ENCODE assay signal across 9 cellular contexts in the genomic region with DNA sequence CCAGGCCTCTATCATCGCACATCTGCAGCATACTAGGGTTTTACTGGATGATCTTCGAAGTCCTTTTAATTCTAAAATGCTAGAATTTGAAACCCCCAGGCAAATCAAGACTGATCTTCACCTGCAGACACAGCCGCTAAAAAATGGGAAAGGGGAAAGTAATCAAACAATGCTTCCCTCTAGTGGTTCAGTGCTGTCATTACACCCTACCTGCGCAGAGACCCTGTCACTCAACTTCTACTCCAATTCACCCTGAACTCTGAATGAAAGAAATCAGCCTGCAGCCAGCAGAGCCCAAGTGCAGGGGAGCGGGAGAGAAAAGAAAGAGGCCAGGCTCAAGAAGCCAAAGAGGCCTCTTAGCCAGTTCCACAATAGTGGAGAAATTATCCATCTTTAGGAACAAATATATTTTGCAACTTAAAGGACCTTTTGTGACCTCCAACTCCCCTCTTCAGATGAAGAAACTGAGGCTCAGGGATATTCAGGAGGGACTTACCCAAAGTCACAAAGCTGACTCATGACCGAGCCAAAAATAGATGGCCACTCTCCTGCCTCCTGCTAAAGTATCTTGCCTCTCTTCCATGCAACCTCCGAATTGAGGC. TPM values are rescaled to one million over a fixed set of nuclear protein-coding genes. Genes with fewer than 3 reads are reported as not detected.
DNase-seq lines count a peak whose midpoint lies in the region; ATAC-seq, FAIRE-seq and TF ChIP-seq lines count a peak whose summit lies in the region.
"Had no signal": no experiment of that assay in that cellular context is flagged by ENCODE, and none has a peak within 500 bp of the region (broad histone marks: within the 10 kb centered on the region; RNA-seq: fewer than 3 reads in every experiment).

No MANE protein-coding gene starts in this region.

- H4K91ac ChIP-seq in IMR-90 (ENCODE audit: insufficient read depth, low read depth, low read length): no peak overlapping the region

- no peak overlapping the region for H3K4me3 Mint-ChIP-seq in stimulated activated naive B cell treated with anti-CD40 and anti-IgM and Interleukin-4, amounts not matched to agents 10 μg/mL and 1 μg/mL and 100 μg/mL, for 72 hours

- H3K27me3 ChIP-seq in IMR-90 (ENCODE audit: control insufficient read depth, insufficient read depth, low read length) (no peaks in the 10 kb centered on the region), RWPE2 (ENCODE audit: insufficient read depth, poor library complexity, severe bottlenecking) (no peaks in the 10 kb centered on the region), GM12878 (replicated peaks in 1 of 2; ENCODE audit: control insufficient read depth in 2 of 2, insufficient read depth in 2 of 2, low read length in 1 of 2) (no peaks in the 10 kb centered on the region)

- no peak overlapping the region for H2BK20ac ChIP-seq in IMR-90 (ENCODE audit: low read depth, low read length)

- TF ChIP-seq RAD21 in IMR-90 (IDR thresholded peaks at IDR 0.05; ENCODE audit: low read length) (peak; percentile 65), GM12878 (IDR thresholded peaks at IDR 0.05; ENCODE audit: insufficient read depth, low read depth, low read length) (peak; percentile 69)

- in situ Hi-C loops in IMR-90 (cut with MboI; ENCODE audit: low sequenced_read_pairs) (loop anchor here (5.0 kb wide), 3 partner anchors 218 to 383 kb away; a partner anchor contains a TSS), GM12878 (cut with MboI) (loop anchor here (5.0 kb wide), 4 partner anchors 53 to 383 kb away; a partner anchor contains a TSS)

- H2AK9ac ChIP-seq in IMR-90 (replicated peaks; ENCODE audit: low read depth, low read length, poor library complexity): no peak overlapping the region

- no peak overlapping the region for H2BK120ac ChIP-seq in IMR-90 (ENCODE audit: low read depth, low read length)

- FAIRE-seq in GM12878 (lab: Jason Lieb, UNC): peak; percentile 96
- FAIRE-seq in kidney (lab: Jason Lieb, UNC): no peak
- FAIRE-seq: A204.1 had no signal

- H3K27ac ChIP-seq in IMR-90 (ENCODE audit: insufficient read depth, low read length) (no peak overlapping the region), RWPE2 (ENCODE audit: poor library complexity, severe bottlenecking) (no peak overlapping the region), GM12878 (ENCODE audit: control insufficient read depth, insufficient read depth) (no peak overlapping the region), kidney (ENCODE audit: low read depth in 2 of 2, low read length in 2 of 2) (no peak overlapping the region)

- H3K9me3 ChIP-seq in IMR-90 (ENCODE audit: control insufficient read depth, insufficient read depth, low read length) (no peaks in the 10 kb centered on the region), RWPE2 (ENCODE audit: severe bottlenecking) (no peaks in the 10 kb centered on the region), GM12878 (replicated peaks; ENCODE audit: control insufficient read depth, insufficient read depth, low read length) (no peaks in the 10 kb centered on the region), kidney (ENCODE audit: control insufficient read depth in 1 of 2, low read length in 2 of 2) (no peaks in the 10 kb centered on the region)

- H3K4me2 ChIP-seq in IMR-90 (ENCODE audit: low read depth, low read length) (no peak overlapping the region), GM12878 (ENCODE audit: control insufficient read depth, insufficient read depth) (no peak overlapping the region)

- peak; percentile 61 for DNase-seq in DMS 273 (lab: John Stamatoyannopoulos, UW; ENCODE audit: unreplicated experiment)
- DNase-seq in DMS 273 treated with DMSO at 0.1 percent for 48 hours (lab: John Stamatoyannopoulos, UW): no peak
- peak; percentile 5 for DNase-seq in IMR-90
- no peak for DNase-seq in RWPE2 (ENCODE audit: low spot score)
- DNase-seq in GM12878 (ENCODE audit: low read depth, low spot score): no peak
- DNase-seq in kidney: no peak
- peak; percentile 8 for DNase-seq in stimulated activated naive B cell treated with anti-CD40 and anti-IgM and Interleukin-4, amounts not matched to agents 10 μg/mL and 1 μg/mL and 100 μg/mL, for 72 hours
- no peak for DNase-seq in putamen (ENCODE audit: low spot score)

- H3K4ac ChIP-seq in IMR-90 (ENCODE audit: low read depth, low read length): no peak overlapping the region

- no peak overlapping the region for H3K14ac ChIP-seq in IMR-90 (replicated peaks; ENCODE audit: low read depth, low read length)

- no peak for TF ChIP-seq POLR2A in IMR-90 (IDR thresholded peaks at IDR 0.05; ENCODE audit: low read depth, low read length)
- no peak for TF ChIP-seq POLR2A in GM12878 (IDR thresholded peaks at IDR 0.05; ENCODE audit: low read depth, low read length)

- no peak overlapping the region for H2BK5ac ChIP-seq in IMR-90 (ENCODE audit: low read depth, low read length, poor library complexity, severe bottlenecking)

- H3K9me1 ChIP-seq in IMR-90 (ENCODE audit: insufficient read depth, low read length): no peaks in the 10 kb centered on the region

- H3K27me3 Mint-ChIP-seq in stimulated activated naive B cell treated with anti-CD40 and anti-IgM and Interleukin-4, amounts not matched to agents 10 μg/mL and 1 μg/mL and 100 μg/mL, for 72 hours: no peaks in the 10 kb centered on the region

- CTCF ChIA-PET in IMR-90 (lab: Yijun Ruan, JAX) (interaction anchor here (0.8 to 12.6 kb wide), 2 partner anchors 247 to 353 kb away, joined by 3 to 158 read pairs; a partner anchor contains a TSS), GM12878 (lab: Yijun Ruan, JAX) (interaction anchor here (1.0 to 14.0 kb wide), 14 partner anchors 9 to 381 kb away, joined by 3 to 268 read pairs (median 6); a partner anchor contains a TSS)

- H3K9ac ChIP-seq in IMR-90 (ENCODE audit: low read depth, low read length): no peak overlapping the region
- no peak overlapping the region for H3K9ac ChIP-seq in GM12878 (ENCODE audit: control insufficient read depth, insufficient read depth, low read length)
- H3K9ac ChIP-seq in kidney (ENCODE audit: low read length in 2 of 2): no peak overlapping the region

- intact Hi-C loops in IMR-90 (cut with micrococcal nuclease): loop anchor here (1.0 kb wide), 1 partner anchor 249 kb away; no protein-coding TSS in a partner anchor
- intact Hi-C loops in GM12878 (cut with micrococcal nuclease; ENCODE audit: unreplicated experiment): loop anchor here (1.0 kb wide), 2 partner anchors 249 to 381 kb away; no protein-coding TSS in a partner anchor
- intact Hi-C loops in kidney (cut with DNase I): loop anchor here (5.0 to 10.0 kb wide), 2 partner anchors 248 to 375 kb away; a partner anchor contains a TSS

- H3K4me3 ChIP-seq in IMR-90 (ENCODE audit: insufficient read depth, low read depth, low read length) (no peak overlapping the region), RWPE2 (ENCODE audit: severe bottlenecking) (no peak overlapping the region), GM12878 (no peak overlapping the region), kidney (ENCODE audit: low read length in 2 of 2) (no peak overlapping the region)

- no peak overlapping the region for H3K18ac ChIP-seq in IMR-90 (ENCODE audit: low read depth, low read length)

- dilution Hi-C loops in IMR-90 (cut with HindIII; ENCODE audit: low sequenced_read_pairs, unreplicated experiment): loop anchor here (10.0 to 25.0 kb wide), 2 partner anchors 243 to 385 kb away; a partner anchor contains a TSS

- no peak overlapping the region for H2AFZ ChIP-seq in IMR-90 (replicated peaks; ENCODE audit: low read length, poor library complexity)
- H2AFZ ChIP-seq in GM12878 (ENCODE audit: control insufficient read depth, low read depth, low read length): no peak overlapping the region

- no peak overlapping the region for H2AK5ac ChIP-seq in IMR-90 (ENCODE audit: low read depth, low read length)

- POLR2A ChIA-PET in IMR-90 (lab: Charles Lee; ENCODE audit: unreplicated experiment): no interaction called here
- POLR2A ChIA-PET in GM12878 (lab: Charles Lee): no interaction called here

- H3K27ac Mint-ChIP-seq in stimulated activated naive B cell treated with anti-CD40 and anti-IgM and Interleukin-4, amounts not matched to agents 10 μg/mL and 1 μg/mL and 100 μg/mL, for 72 hours: no peak overlapping the region

- ATAC-seq in IMR-90 (ENCODE audit: low read depth) (peak; percentile 69; the same call in 1 of the 2 replicates), RWPE2 (ENCODE audit: low read depth) (peak; percentile 45; the same call in 1 of the 3 replicates), GM12878 (peak; percentile 81)
- peak; percentile 54 to 55 for ATAC-seq in stimulated activated naive B cell treated with anti-CD40 and anti-IgM and Interleukin-4, amounts not matched to agents 10 μg/mL and 1 μg/mL and 100 μg/mL, for 72 hours (replicated peaks)

- WGBS in IMR-90 (ENCODE audit: extremely low coverage in 2 of 2, insufficient read length in 1 of 2), 2 experiments: 0% methylated on average over 1 of the region's 7 CpGs; no CpG with 5 or more reads in 1 of the 2 experiments
- WGBS in GM12878 (ENCODE audit: insufficient coverage, insufficient replicate concordance, low lambda C conversion rate, missing lambda C conversion rate): 23% methylated on average over 7 of the region's 7 CpGs

- TF ChIP-seq CTCF in IMR-90 (conservative IDR thresholded peaks at IDR 0.05; ENCODE audit: low read depth, low read length) (peak; percentile 76), RWPE2 (IDR thresholded peaks at IDR 0.05; ENCODE audit: poor library complexity, severe bottlenecking) (peak; percentile 78), GM12878 (IDR thresholded peaks at IDR 0.05 in 2 of 3, conservative IDR thresholded peaks at IDR 0.05 in 1 of 3; ENCODE audit: control insufficient read depth in 2 of 3, extremely low read depth in 1 of 3, insufficient read depth in 1 of 3, low read depth in 3 of 3, low read length in 3 of 3) (peak; percentile 90 to 97 (median 91)), kidney (IDR thresholded peaks at IDR 0.05; ENCODE audit: borderline replicate concordance, extremely low read depth, insufficient read depth) (peak; percentile 94)

- H3K56ac ChIP-seq in IMR-90 (ENCODE audit: extremely low read depth, insufficient read depth, low read length): no peak overlapping the region

- H3K9me3 Mint-ChIP-seq in stimulated activated naive B cell treated with anti-CD40 and anti-IgM and Interleukin-4, amounts not matched to agents 10 μg/mL and 1 μg/mL and 100 μg/mL, for 72 hours: peaks cover 0 to 4% of the 10 kb centered on the region in 2 donors

- no TSS peak for BruUV-seq in IMR-90 (replicated peaks; lab: Mats Ljungman, UMichigan)
- no TSS peak for BruUV-seq in GM12878 (replicated peaks; lab: Mats Ljungman, UMichigan)

- H3K36me3 Mint-ChIP-seq in stimulated activated naive B cell treated with anti-CD40 and anti-IgM and Interleukin-4, amounts not matched to agents 10 μg/mL and 1 μg/mL and 100 μg/mL, for 72 hours: peaks cover 37 to 49% of the 10 kb centered on the region in 2 donors

- H3K79me1 ChIP-seq in IMR-90 (ENCODE audit: low read depth in 1 of 2, low read length in 2 of 2): no peaks in the 10 kb centered on the region

- RAD21 ChIA-PET in GM12878 (lab: Charles Lee; ENCODE audit: unreplicated experiment): interaction anchor here (3.1 to 8.7 kb wide), 2 partner anchors 218 to 249 kb away, joined by 12 to 76 read pairs; no protein-coding TSS in a partner anchor

- no peaks in the 10 kb centered on the region for H3K4me1 ChIP-seq in IMR-90 (ENCODE audit: control insufficient read depth, insufficient read depth, low read length)
- H3K4me1 ChIP-seq in RWPE2 (ENCODE audit: insufficient read depth, poor library complexity, severe bottlenecking): no peaks in the 10 kb centered on the region
- H3K4me1 ChIP-seq in GM12878 (ENCODE audit: control insufficient read depth, insufficient read depth, low read length): no peaks in the 10 kb centered on the region
- H3K4me1 ChIP-seq in kidney (ENCODE audit: control insufficient read depth in 1 of 2, insufficient read depth in 1 of 2, low read depth in 1 of 2, low read length in 2 of 2): no peaks in the 10 kb centered on the region

- H4K20me1 ChIP-seq in IMR-90 (ENCODE audit: insufficient read depth, low read length) (no peaks in the 10 kb centered on the region), GM12878 (ENCODE audit: control insufficient read depth, insufficient read depth) (0 out of 2 replicates have a peak, but pooled peaks cover 3% of the 10 kb centered on the region)

- SMC1A ChIA-PET in GM12878 (lab: Charles Lee; ENCODE audit: uncharacterized antibody, unreplicated experiment): interaction anchor here (1.0 to 8.3 kb wide), 6 partner anchors 23 to 382 kb away, joined by 3 to 99 read pairs (median 7); no protein-coding TSS in a partner anchor

- H3K36me3 ChIP-seq in IMR-90 (ENCODE audit: control insufficient read depth, insufficient read depth, low read length) (no peaks in the 10 kb centered on the region), RWPE2 (ENCODE audit: low read depth) (peaks cover 2% of the 10 kb centered on the region; the same call in 1 of the 2 replicates), GM12878 (ENCODE audit: control insufficient read depth in 2 of 2, insufficient read depth in 2 of 2, low read length in 1 of 2) (peaks cover 0 to 9% of the 10 kb centered on the region in 2 experiments; a peak in 3 of 4 replicates), kidney (ENCODE audit: control insufficient read depth in 1 of 2, insufficient read depth in 2 of 2, low read length in 2 of 2) (no peaks in the 10 kb centered on the region)

- no peak overlapping the region for H2BK15ac ChIP-seq in IMR-90 (ENCODE audit: low read depth, low read length)

- no peak overlapping the region for H4K8ac ChIP-seq in IMR-90 (ENCODE audit: low read depth in 2 of 2, low read length in 2 of 2)

- TF ChIP-seq EP300 in GM12878 (IDR thresholded peaks at IDR 0.05; ENCODE audit: borderline replicate concordance in 1 of 2, control insufficient read depth in 1 of 2, low read depth in 2 of 2, low read length in 2 of 2): no peak

- H3K79me2 ChIP-seq in GM12878 (ENCODE audit: control insufficient read depth, insufficient read depth, low read length): no peaks in the 10 kb centered on the region

- no peak overlapping the region for H3K23ac ChIP-seq in IMR-90 (ENCODE audit: low read depth, low read length)

- H3K4me1 Mint-ChIP-seq in stimulated activated naive B cell treated with anti-CD40 and anti-IgM and Interleukin-4, amounts not matched to agents 10 μg/mL and 1 μg/mL and 100 μg/mL, for 72 hours: peaks cover 4 to 5% of the 10 kb centered on the region in 2 donors

- no peak overlapping the region for H4K5ac ChIP-seq in IMR-90 (ENCODE audit: low read depth, low read length)

RNA-seq across cellular contexts. Expression of a gene that starts 33.0 kb away (rescaled TPM):
- total RNA-seq in IMR-90 (2012; rRNA removed) (18.1 and 19.4 TPM in 2 replicates), GM12878 (2014; rRNA removed) (25.5 and 29.9 TPM in 2 replicates), GM12878 (2014; rRNA removed; fragmentation: Illumina TruSeq; extraction: Trizol) (26.1 and 29.0 TPM in 2 replicates), GM12878 (2021) (27.8 and 28.8 TPM in 2 replicates), kidney (33.2 TPM)
- polyA plus RNA-seq in IMR-90 (2012; rRNA removed) (12.2 and 12.9 TPM in 2 replicates), GM12878 (2011; rRNA removed) (21.1 and 22.8 TPM in 2 replicates), GM12878 (2014; fragmentation: Illumina TruSeq; extraction: Trizol) (17.6 and 21.3 TPM in 2 replicates), GM12878 (2014; fragmentation: Nextera tagmentation; extraction: Ambion mirVana) (10 to 100 TPM; 14.6 to 25.6 TPM), GM12878 (2014; rRNA removed) (17.7 and 18.7 TPM in 2 replicates), GM12878 (2016; fragmentation: Nextera tagmentation; extraction: Ambion mirVana) (10 to 100 TPM; 21.6 to 22.0 TPM), kidney (ENCODE audit: insufficient read depth, low read depth, low replicate concordance) (63.0 TPM)
- 9.4 and 13.1 TPM in 2 replicates for polyA plus RNA-seq in IMR-90 (2012; cell fraction: cytosol; rRNA removed)
- polyA plus RNA-seq in IMR-90 (2012; cell fraction: nucleus; rRNA removed; ENCODE audit: low replicate concordance): 5.3 and 16.1 TPM in 2 replicates
- total RNA-seq in GM12878 (2013; cell fraction: nucleolus; rRNA removed): 40.1 and 47.6 TPM in 2 replicates
- 26.0 TPM for polyA plus RNA-seq in GM12878 (2011; ENCODE audit: low read depth)
- polyA plus RNA-seq in GM12878 (2011; cell fraction: cytosol; rRNA removed): 21.6 and 24.8 TPM in 2 replicates
- 23.4 and 27.7 TPM in 2 replicates for polyA plus RNA-seq in GM12878 (2011; cell fraction: nucleus; rRNA removed)
- polyA plus RNA-seq in GM12878 (2012): 29.0 and 39.8 TPM in 2 replicates
- polyA minus RNA-seq in GM12878 (2011; rRNA and poly(A)+ RNA removed): 46.3 and 47.5 TPM in 2 replicates
- 10.4 and 12.2 TPM in 2 replicates for polyA minus RNA-seq in GM12878 (2011; cell fraction: cytosol; rRNA and poly(A)+ RNA removed)
- 25.8 and 34.2 TPM in 2 replicates for polyA minus RNA-seq in GM12878 (2011; cell fraction: nucleus; rRNA and poly(A)+ RNA removed)

Comparison
In these comparisons a context has a peak if more than half of its experiments do, and no peak if none do; other contexts are left out.
1. DNase-seq: peak in DMS 273 (single experiment), IMR-90 (single experiment) and stimulated activated naive B cell treated with anti-CD40 and anti-IgM and Interleukin-4, amounts not matched to agents 10 μg/mL and 1 μg/mL and 100 μg/mL, for 72 hours (single experiment); none in DMS 273 treated with DMSO at 0.1 percent for 48 hours (single experiment), RWPE2 (single experiment), GM12878 (single experiment), kidney (single experiment) and putamen (single experiment).
2. Peak in every context shown above with its lines, with median percentiles within 50 percentile points of each other: ATAC-seq and CTCF ChIP-seq.